In genomic region chr14:68784995-68785816, GRCh38 we compare ENCODE assay signal across 9 cellular contexts. TPM values are rescaled to one million over a fixed set of nuclear protein-coding genes. Genes with fewer than 3 reads are reported as not detected.
DNase-seq lines count a peak whose midpoint lies in the region; ATAC-seq and TF ChIP-seq lines count a peak whose summit lies in the region.
"Had no signal": no experiment of that assay in that cellular context is flagged by ENCODE, and none has a peak within 500 bp of the region (broad histone marks: within the 10 kb centered on the region; RNA-seq: fewer than 3 reads in every experiment).

No MANE protein-coding gene starts in this region.

- peaks cover 12% of the 10 kb centered on the region; the same call in 1 of the 2 replicates for H4K20me1 ChIP-seq in SU-DHL-6 (ENCODE audit: low read depth, low read length)

- no peak for ATAC-seq in HG02981 (IDR thresholded peaks at IDR 0.05; ENCODE audit: unreplicated experiment)

- peaks cover 12% of the 10 kb centered on the region for H3K79me2 ChIP-seq in SU-DHL-6 (ENCODE audit: insufficient read depth, low read length)

- intact Hi-C loops in Calu3 (cut with micrococcal nuclease; ENCODE audit: unreplicated experiment) = loop anchor here (2.0 to 10.0 kb wide), 8 partner anchors 88 to 843 kb away; no protein-coding TSS in a partner anchor

- H3K27ac ChIP-seq in SU-DHL-6 (ENCODE audit: low read depth, low read length) = peak overlapping the region; percentile 17
- H3K27ac ChIP-seq: VCaP had no signal

- H3K4me3 ChIP-seq in SU-DHL-6 (ENCODE audit: insufficient read depth, low read length, poor library complexity, severe bottlenecking) (no peak overlapping the region), fibroblast of mammary gland (ENCODE audit: control insufficient read depth, low read depth, low read length) (no peak overlapping the region)

- no peaks in the 10 kb centered on the region for H3K27me3 Mint-ChIP-seq in Calu3 (ENCODE audit: unreplicated experiment)

- no TSS peak for BruUV-seq in Calu3 (replicated peaks; lab: Mats Ljungman, UMichigan)

- no peak overlapping the region for H3K9ac ChIP-seq in SU-DHL-6 (ENCODE audit: low read length)

- peak overlapping the region; percentile 90 for H3K27ac Mint-ChIP-seq in Calu3 (ENCODE audit: unreplicated experiment)

- H2AFZ ChIP-seq in SU-DHL-6 (ENCODE audit: low read depth, low read length, severe bottlenecking) = no peak overlapping the region

- TF ChIP-seq CTCF in Calu3 (IDR thresholded peaks at IDR 0.05; ENCODE audit: unreplicated experiment) = no peak
- no peak for TF ChIP-seq CTCF in SU-DHL-6 (IDR thresholded peaks at IDR 0.05; ENCODE audit: insufficient read depth, low read length, poor library complexity, severe bottlenecking)
- TF ChIP-seq CTCF in fibroblast of mammary gland (conservative IDR thresholded peaks at IDR 0.05; ENCODE audit: control insufficient read depth, insufficient read depth, low read depth, low read length) = no peak

- no peak overlapping the region for H3K4me2 ChIP-seq in SU-DHL-6 (ENCODE audit: low read depth, low read length, poor library complexity, severe bottlenecking)

- H3K4me3 Mint-ChIP-seq in Calu3 (ENCODE audit: low read depth, unreplicated experiment) = peak overlapping the region; percentile 14

- no peaks in the 10 kb centered on the region for H3K9me2 ChIP-seq in SU-DHL-6 (replicated peaks; ENCODE audit: insufficient read depth, low read length)

- CTCF ChIA-PET in Calu3 (lab: Charles Lee) = interaction anchor here (0.6 to 1.4 kb wide), 5 partner anchors 8 to 841 kb away, joined by 3 to 10 read pairs (median 3); partner anchors contain the start of gene ZFP36L1

- no peaks in the 10 kb centered on the region for H3K27me3 ChIP-seq in SU-DHL-6 (ENCODE audit: low read length)

- peaks cover 58% of the 10 kb centered on the region for H3F3A ChIP-seq in SU-DHL-6 (ENCODE audit: insufficient read depth)

- H3K36me3 Mint-ChIP-seq in Calu3 (ENCODE audit: insufficient read depth, unreplicated experiment) = peaks cover 48% of the 10 kb centered on the region

- no peaks in the 10 kb centered on the region for H3K9me3 Mint-ChIP-seq in Calu3 (ENCODE audit: low read depth, unreplicated experiment)

- peaks cover 41% of the 10 kb centered on the region for H3K4me1 Mint-ChIP-seq in Calu3 (ENCODE audit: low read depth, unreplicated experiment)

- DNase-seq in Calu3 (no peak), fibroblast of mammary gland (ENCODE audit: low read depth) (peak; percentile 94), pons (ENCODE audit: low spot score) (peak; percentile 28), NCI-H446 treated with DMSO at 0.1 percent for 48 hours (lab: John Stamatoyannopoulos, UW) (no peak), SIG-M5 (lab: John Stamatoyannopoulos, UW) (no peak), CD1c-positive myeloid dendritic cell (ENCODE audit: extremely low spot score) (no peak)

- peaks cover 24% of the 10 kb centered on the region for H3K36me3 ChIP-seq in SU-DHL-6 (ENCODE audit: low read length)

- no peaks in the 10 kb centered on the region for H3K9me3 ChIP-seq in SU-DHL-6 (ENCODE audit: insufficient read depth, low read length)

RNA-seq across cellular contexts. Expression of gene ZFP36L1, which starts 7.7 kb away (rescaled TPM):
- 208 and 240 TPM in 2 replicates for total RNA-seq in Calu3 (2022)

Comparison
In these comparisons a context has a peak if more than half of its experiments do, and no peak if none do; other contexts are left out.
1. DNase-seq: peak in fibroblast of mammary gland (single experiment) and pons (single experiment); none in Calu3 (single experiment), NCI-H446 treated with DMSO at 0.1 percent for 48 hours (single experiment), SIG-M5 (single experiment) and CD1c-positive myeloid dendritic cell (single experiment).